ENCODE assay signal across 8 cellular contexts in genomic region chr12:121061831-121062230, GRCh38. TPM values are rescaled to one million over a fixed set of nuclear protein-coding genes. Genes with fewer than 3 reads are reported as not detected.
DNase-seq lines count a peak whose midpoint lies in the region; ATAC-seq, FAIRE-seq and TF ChIP-seq lines count a peak whose summit lies in the region.

No MANE protein-coding gene starts in this region.

- H2AFZ ChIP-seq in K562 (ENCODE audit: low read depth, low read length), result no peak overlapping the region

- ATAC-seq in K562, result no peak
- no peak for ATAC-seq in GM19328 (IDR thresholded peaks at IDR 0.05; ENCODE audit: unreplicated experiment)
- ATAC-seq in HG03139 (IDR thresholded peaks at IDR 0.05; ENCODE audit: unreplicated experiment), result no peak

- 6% methylated on average over 2 of the region's 2 CpGs for WGBS in K562 (ENCODE audit: insufficient coverage, low coverage, missing lambda C conversion rate)

- H3K9me1 ChIP-seq in K562 (ENCODE audit: control insufficient read depth, insufficient read depth, low read length), result no peaks in the 10 kb centered on the region

- no peaks in the 10 kb centered on the region for H3K27me3 Mint-ChIP-seq in activated CD4-positive, alpha-beta T cell treated with anti-CD3 and anti-CD28 coated beads, Interleukin-2, amount 10 ng/mL, durations not matched to agents 7 days and 5 days

- no peak overlapping the region for H3K27ac ChIP-seq in K562 (ENCODE audit: extremely low read depth, low read depth, low read length)

- H3K4me3 Mint-ChIP-seq in activated CD4-positive, alpha-beta T cell treated with anti-CD3 and anti-CD28 coated beads, Interleukin-2, amount 10 ng/mL, durations not matched to agents 7 days and 5 days, result no peak overlapping the region

- peak; percentile 30 for TF ChIP-seq CTCF in GM10266 (IDR thresholded peaks at IDR 0.05; ENCODE audit: control insufficient read depth, insufficient read depth, low read depth, missing control alignments)
- TF ChIP-seq CTCF in K562 (IDR thresholded peaks at IDR 0.05 in 2 of 3, conservative IDR thresholded peaks at IDR 0.05 in 1 of 3; ENCODE audit: insufficient read depth in 2 of 3, low read depth in 1 of 3, low read length in 3 of 3), result peak; percentile 53 to 85 (median 53); a peak in 5 of 6 replicates

- no peaks in the 10 kb centered on the region; a peak in 1 of 5 replicates for H3K4me1 ChIP-seq in K562 (replicated peaks in 1 of 2; ENCODE audit: control insufficient read depth in 2 of 2, insufficient read depth in 2 of 2, low read length in 2 of 2)

- no peaks in the 10 kb centered on the region for H3K79me2 ChIP-seq in K562 (ENCODE audit: control insufficient read depth, insufficient read depth, low read length)

- no peak for DNase-seq in GM10266 (ENCODE audit: extremely low spot score)
- DNase-seq in NCI-H146 (lab: John Stamatoyannopoulos, UW), result peak; percentile 15
- DNase-seq in K562 (ENCODE audit: extremely low read depth in 1 of 4, low spot score in 3 of 4), result peak in 1 of 4 experiments; percentile 16
- DNase-seq in midbrain (lab: John Stamatoyannopoulos, UW), result peak; percentile 34
- no peak for DNase-seq in activated CD4-positive, alpha-beta T cell treated with anti-CD3 and anti-CD28 coated beads, Interleukin-2, amount 10 ng/mL, durations not matched to agents 7 days and 5 days
- DNase-seq in NCI-H128 (lab: John Stamatoyannopoulos, UW; ENCODE audit: unreplicated experiment), result no peak

- TF ChIP-seq POLR2A in K562 (conservative IDR thresholded peaks at IDR 0.05), result no peak

- no peaks in the 10 kb centered on the region for H3K36me3 ChIP-seq in K562 (ENCODE audit: control insufficient read depth, insufficient read depth, low read length)

- H3K4me3 ChIP-seq in K562, result no peak overlapping the region

- H3K27ac Mint-ChIP-seq in activated CD4-positive, alpha-beta T cell treated with anti-CD3 and anti-CD28 coated beads, Interleukin-2, amount 10 ng/mL, durations not matched to agents 7 days and 5 days, result no peak overlapping the region

- H4K20me1 ChIP-seq in K562 (replicated peaks; ENCODE audit: control insufficient read depth, insufficient read depth, low read length), result no peaks in the 10 kb centered on the region; the same call in 1 of the 2 replicates

- H3K27me3 ChIP-seq in K562 (ENCODE audit: control insufficient read depth in 2 of 2, insufficient read depth in 2 of 2, low read length in 2 of 2), result peaks cover 18% of the 10 kb centered on the region in 2 experiments; a peak in 4 of 5 replicates

- peaks cover 50% of the 10 kb centered on the region for H3K4me1 Mint-ChIP-seq in activated CD4-positive, alpha-beta T cell treated with anti-CD3 and anti-CD28 coated beads, Interleukin-2, amount 10 ng/mL, durations not matched to agents 7 days and 5 days

- TF ChIP-seq EP300 in K562 (IDR thresholded peaks at IDR 0.05; ENCODE audit: low read length), result no peak

- BruUV-seq in K562 (replicated peaks; lab: Mats Ljungman, UMichigan), result no TSS peak

- peak; percentile 89 to 90 for TF ChIP-seq RAD21 in K562 (CRISPR knock-in tag; conservative IDR thresholded peaks at IDR 0.05 in 1 of 2, IDR thresholded peaks at IDR 0.05 in 1 of 2)

- H3K9me3 ChIP-seq in K562 (replicated peaks; ENCODE audit: control insufficient read depth, insufficient read depth, low read depth, low read length), result no peaks in the 10 kb centered on the region

- H3K4me2 ChIP-seq in K562 (ENCODE audit: insufficient read depth, low read length), result no peak overlapping the region

- no peak overlapping the region for H3K9ac ChIP-seq in K562 (ENCODE audit: insufficient read depth in 1 of 2, low read depth in 2 of 2, low read length in 2 of 2)

- FAIRE-seq in K562 (lab: Jason Lieb, UNC), result no peak

- in situ Hi-C loops in K562 (cut with MboI), result loop anchor here (5.0 kb wide), 1 partner anchor 165 kb away; no protein-coding TSS in a partner anchor

- POLR2A ChIA-PET in K562 (lab: Yijun Ruan, JAX), result interaction anchor here (1.0 kb wide), 1 partner anchor 10 kb away, joined by 3 read pairs; no protein-coding TSS in a partner anchor
- POLR2A ChIA-PET in activated CD4-positive, alpha-beta T cell treated with anti-CD3 and anti-CD28 coated beads, Interleukin-2, amount 10 ng/mL, durations not matched to agents 7 days and 5 days (lab: Charles Lee), result no interaction called here

- H3K9me3 Mint-ChIP-seq in activated CD4-positive, alpha-beta T cell treated with anti-CD3 and anti-CD28 coated beads, Interleukin-2, amount 10 ng/mL, durations not matched to agents 7 days and 5 days, result no peaks in the 10 kb centered on the region

- CTCF ChIA-PET in K562 (lab: Yijun Ruan, JAX; ENCODE audit: low intra/inter-chr PET ratio), result interaction anchor here (0.7 to 3.5 kb wide), 6 partner anchors 33 to 382 kb away, joined by 3 to 24 read pairs (median 6); no protein-coding TSS in a partner anchor
- CTCF ChIA-PET in activated CD4-positive, alpha-beta T cell treated with anti-CD3 and anti-CD28 coated beads, Interleukin-2, amount 10 ng/mL, durations not matched to agents 7 days and 5 days (lab: Charles Lee), result interaction anchor here (0.6 to 2.3 kb wide), 10 partner anchors 10 to 1338 kb away, joined by 3 to 9 read pairs (median 4); no protein-coding TSS in a partner anchor

- intact Hi-C loops in K562 (cut with micrococcal nuclease), result loop anchor here (1.0 to 5.0 kb wide), 3 partner anchors 35 to 150 kb away; partner anchors contain the start of gene P2RX4

- no peaks in the 10 kb centered on the region for H3K36me3 Mint-ChIP-seq in activated CD4-positive, alpha-beta T cell treated with anti-CD3 and anti-CD28 coated beads, Interleukin-2, amount 10 ng/mL, durations not matched to agents 7 days and 5 days (ENCODE audit: low read depth)

TF ChIP-seq in K562, 482 proteins besides CTCF, POLR2A, EP300 and RAD21:
- TF ChIP-seq, protein P1, sequence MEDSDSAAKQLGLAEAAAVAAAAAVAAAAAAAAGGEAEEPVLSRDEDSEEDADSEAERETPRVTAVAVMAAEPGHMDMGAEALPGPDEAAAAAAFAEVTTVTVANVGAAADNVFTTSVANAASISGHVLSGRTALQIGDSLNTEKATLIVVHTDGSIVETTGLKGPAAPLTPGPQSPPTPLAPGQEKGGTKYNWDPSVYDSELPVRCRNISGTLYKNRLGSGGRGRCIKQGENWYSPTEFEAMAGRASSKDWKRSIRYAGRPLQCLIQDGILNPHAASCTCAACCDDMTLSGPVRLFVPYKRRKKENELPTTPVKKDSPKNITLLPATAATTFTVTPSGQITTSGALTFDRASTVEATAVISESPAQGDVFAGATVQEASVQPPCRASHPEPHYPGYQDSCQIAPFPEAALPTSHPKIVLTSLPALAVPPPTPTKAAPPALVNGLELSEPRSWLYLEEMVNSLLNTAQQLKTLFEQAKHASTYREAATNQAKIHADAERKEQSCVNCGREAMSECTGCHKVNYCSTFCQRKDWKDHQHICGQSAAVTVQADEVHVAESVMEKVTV (CRISPR knock-in tag; IDR thresholded peaks at IDR 0.05), result peak; percentile 81
- TF ChIP-seq SMC3 (conservative IDR thresholded peaks at IDR 0.05; ENCODE audit: insufficient read depth, low read depth, low read length), result peak; percentile 31; the same call in 1 of the 2 replicates
- TF ChIP-seq KLF16 (IDR thresholded peaks at IDR 0.05), result 0 out of 2 replicates have a peak, but pooled peaks have one; percentile 12
- TF ChIP-seq CC2D1A (IDR thresholded peaks at IDR 0.05), result 0 out of 2 replicates have a peak, but pooled peaks have one; percentile 25
- no peak for TF ChIP-seq SETDB1 (IDR thresholded peaks at IDR 0.05; ENCODE audit: low read length)

RNA-seq across cellular contexts. Expression of gene OASL, which starts 22.8 kb away (rescaled TPM):
- total RNA-seq in K562 (2011; cell fraction: chromatin; rRNA removed; ENCODE audit: low replicate concordance), result not detected in 2 replicates
- total RNA-seq in K562 (2011; cell fraction: nucleolus; rRNA removed), result not detected in 2 replicates
- not detected in 2 replicates for total RNA-seq in K562 (2011; cell fraction: nucleoplasm; rRNA removed)
- total RNA-seq in K562 (2014; rRNA removed) (not detected in 2 replicates), K562 (2014; rRNA removed; fragmentation: Illumina TruSeq; extraction: Trizol) (not detected in 2 replicates), K562 (2015; rRNA removed; fragmentation: Illumina TruSeq; extraction: Trizol) (0.14 TPM in 1 of 2 replicates, not detected in the other), K562 (2021) (not detected in 2 replicates)
- polyA plus RNA-seq in K562 (2011; rRNA removed) (not detected in 2 replicates), K562 (2014; fragmentation: Illumina TruSeq; extraction: Trizol) (not detected in 2 replicates), K562 (2014; fragmentation: Nextera tagmentation; extraction: Ambion mirVana) (not detected), K562 (2014; rRNA removed) (not detected in 2 replicates)
- not detected in 2 replicates for polyA plus RNA-seq in K562 (2011; cell fraction: cytosol; rRNA removed)
- not detected in 2 replicates for polyA plus RNA-seq in K562 (2011; cell fraction: nucleus; rRNA removed)
- polyA plus RNA-seq in K562 (2012), result 0.07 TPM in 1 of 2 replicates, not detected in the other
- not detected in 2 replicates for polyA minus RNA-seq in K562 (2011; rRNA and poly(A)+ RNA removed)
- not detected in 2 replicates for polyA minus RNA-seq in K562 (2011; cell fraction: cytosol; rRNA and poly(A)+ RNA removed)
- not detected in 2 replicates for polyA minus RNA-seq in K562 (2011; cell fraction: nucleus; rRNA and poly(A)+ RNA removed)
- 10 to 100 TPM; 28.5 to 34.2 TPM for total RNA-seq in activated CD4-positive, alpha-beta T cell treated with anti-CD3 and anti-CD28 coated beads, Interleukin-2, amount 10 ng/mL, durations not matched to agents 7 days and 5 days

RNA-seq across cellular contexts. Expression of gene C12orf43, which starts 45.5 kb away (rescaled TPM):
- total RNA-seq in K562 (2011; cell fraction: chromatin; rRNA removed; ENCODE audit: low replicate concordance), result 13.8 and 21.2 TPM in 2 replicates
- 13.0 and 18.5 TPM in 2 replicates for total RNA-seq in K562 (2011; cell fraction: nucleolus; rRNA removed)
- 15.0 and 20.5 TPM in 2 replicates for total RNA-seq in K562 (2011; cell fraction: nucleoplasm; rRNA removed)
- total RNA-seq in K562 (2014; rRNA removed), result 21.6 and 22.3 TPM in 2 replicates
- total RNA-seq in K562 (2014; rRNA removed; fragmentation: Illumina TruSeq; extraction: Trizol), result 10.4 and 11.4 TPM in 2 replicates
- total RNA-seq in K562 (2015; rRNA removed; fragmentation: Illumina TruSeq; extraction: Trizol), result 15.7 and 16.8 TPM in 2 replicates
- 19.6 and 20.8 TPM in 2 replicates for total RNA-seq in K562 (2021)
- 9.8 and 10.5 TPM in 2 replicates for polyA plus RNA-seq in K562 (2011; rRNA removed)
- 8.8 and 11.0 TPM in 2 replicates for polyA plus RNA-seq in K562 (2011; cell fraction: cytosol; rRNA removed)
- polyA plus RNA-seq in K562 (2011; cell fraction: nucleus; rRNA removed), result 8.4 and 9.5 TPM in 2 replicates
- 11.7 and 14.4 TPM in 2 replicates for polyA plus RNA-seq in K562 (2012)
- polyA plus RNA-seq in K562 (2014; fragmentation: Illumina TruSeq; extraction: Trizol), result 15.4 and 17.6 TPM in 2 replicates
- polyA plus RNA-seq in K562 (2014; fragmentation: Nextera tagmentation; extraction: Ambion mirVana), result 1 to 10 TPM; 4.3 to 6.5 TPM
- 22.2 and 25.2 TPM in 2 replicates for polyA plus RNA-seq in K562 (2014; rRNA removed)
- polyA minus RNA-seq in K562 (2011; rRNA and poly(A)+ RNA removed), result 5.5 and 6.8 TPM in 2 replicates
- 2.1 and 6.1 TPM in 2 replicates for polyA minus RNA-seq in K562 (2011; cell fraction: cytosol; rRNA and poly(A)+ RNA removed)
- 6.5 and 8.1 TPM in 2 replicates for polyA minus RNA-seq in K562 (2011; cell fraction: nucleus; rRNA and poly(A)+ RNA removed)
- 10 to 100 TPM; 17.6 to 20.2 TPM for total RNA-seq in activated CD4-positive, alpha-beta T cell treated with anti-CD3 and anti-CD28 coated beads, Interleukin-2, amount 10 ng/mL, durations not matched to agents 7 days and 5 days

Comparison
In these comparisons a context has a peak if more than half of its experiments do, and no peak if none do; other contexts are left out.
1. DNase-seq: peak in NCI-H146 (single experiment) and midbrain (single experiment); none in GM10266 (single experiment), activated CD4-positive, alpha-beta T cell treated with anti-CD3 and anti-CD28 coated beads, Interleukin-2, amount 10 ng/mL, durations not matched to agents 7 days and 5 days (single experiment) and NCI-H128 (single experiment).
2. RNA of gene OASL, which starts 22.8 kb away (total RNA-seq): 28.5 to 34.2 TPM in activated CD4-positive, alpha-beta T cell treated with anti-CD3 and anti-CD28 coated beads, Interleukin-2, amount 10 ng/mL, durations not matched to agents 7 days and 5 days; 0.14 TPM in K562; every median in the first group is over 10 times any median in the second.